ENCODE assay signal across 8 cellular contexts in genomic region chr4:158768577-158769174, GRCh38. TPM values are rescaled to one million over a fixed set of nuclear protein-coding genes. Genes with fewer than 3 reads are reported as not detected.
DNase-seq lines count a peak whose midpoint lies in the region; ATAC-seq and TF ChIP-seq lines count a peak whose summit lies in the region.

Gene FNIP2, plus strand, starts transcription at chr4:158769026. Its CDS starts 187 bp downstream, at chr4:158769213.

- no peak for TF ChIP-seq CTCF in neutrophil (IDR thresholded peaks at IDR 0.05)
- no peak for TF ChIP-seq CTCF in subcutaneous adipose tissue (IDR thresholded peaks at IDR 0.05; ENCODE audit: low read depth)

- H3K36me3 ChIP-seq in neutrophil: no peaks in the 10 kb centered on the region

- TF ChIP-seq EP300 in Ishikawa (IDR thresholded peaks at IDR 0.05; ENCODE audit: borderline replicate concordance): no peak

- DNase-seq in DMS79 treated with DMSO at 0.1 percent for 48 hours (lab: John Stamatoyannopoulos, UW) (peak; percentile 48), SHP77 (lab: John Stamatoyannopoulos, UW) (peak; percentile 12 to 45), germinal center (ENCODE audit: low spot score) (peak; percentile 70)
- DNase-seq in activated naive CD4-positive, alpha-beta T cell treated with Interleukin-2 at 50 U/mL for 16 hours: peak; percentile 69

- peak; percentile 74 for ATAC-seq in GM21576 (IDR thresholded peaks at IDR 0.05; ENCODE audit: unreplicated experiment)

- peak within 1 kb of the TSS; percentile 67 to 75 for H3K4me3 ChIP-seq in neutrophil (ENCODE audit: low read depth in 1 of 2, low read length in 1 of 2)

- H3K4me1 ChIP-seq in neutrophil (ENCODE audit: control insufficient read depth in 1 of 2, insufficient read depth in 1 of 2, low read depth in 1 of 2, low read length in 1 of 2): peaks cover 17 to 27% of the 10 kb centered on the region in 2 experiments

- H3K27ac ChIP-seq in neutrophil: no peak within 1 kb of the TSS

- H3K9me3 ChIP-seq in neutrophil: no peaks in the 10 kb centered on the region

- no peak for TF ChIP-seq RAD21 in Ishikawa (IDR thresholded peaks at IDR 0.05; ENCODE audit: low read depth)

- H3K27me3 ChIP-seq in neutrophil: peaks cover 14% of the 10 kb centered on the region

TF ChIP-seq in Ishikawa, 13 proteins besides CTCF, POLR2A, EP300 and RAD21:
- TF ChIP-seq USF1 (IDR thresholded peaks at IDR 0.05): peak; percentile 62
- TF ChIP-seq TAF1 (IDR thresholded peaks at IDR 0.05; ENCODE audit: low read depth): no peak
- peak; percentile 52; the same call in 1 of the 2 replicates for TF ChIP-seq EGR1 (IDR thresholded peaks at IDR 0.05)
- TF ChIP-seq ZBTB7A (IDR thresholded peaks at IDR 0.05; ENCODE audit: low read depth): no peak
- peak; percentile 92 for TF ChIP-seq MAX (IDR thresholded peaks at IDR 0.05)

RNA-seq across cellular contexts. Expression of gene FNIP2, which starts in this region (rescaled TPM):
- 10 to 100 TPM; 64.1 to 97.1 (median 83.9) TPM for total RNA-seq in subcutaneous adipose tissue
